In the genomic region with DNA sequence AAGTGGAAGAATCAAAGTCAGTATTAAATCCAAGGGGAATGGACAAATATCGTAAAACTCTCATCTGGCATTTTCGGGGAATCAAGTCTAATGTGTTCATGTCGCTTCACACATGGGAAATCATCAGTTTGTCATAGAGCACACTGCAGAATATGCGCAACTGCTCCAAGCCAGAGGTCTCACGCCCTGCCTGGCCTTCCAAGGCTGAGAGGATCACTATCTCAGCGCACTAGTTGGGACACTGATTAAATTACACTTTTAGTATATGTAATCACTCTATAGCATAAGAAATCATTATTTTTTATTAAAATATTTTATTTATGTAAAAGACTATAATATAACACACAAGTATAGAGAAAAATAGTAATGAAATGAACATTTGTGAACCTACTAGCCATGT, we compare ENCODE assay signal across 6 cellular contexts. TPM values are rescaled to one million over a fixed set of nuclear protein-coding genes. Genes with fewer than 3 reads are reported as not detected.
"Had no signal": no experiment of that assay in that cellular context is flagged by ENCODE, and none has a peak within 500 bp of the region (broad histone marks: within the 10 kb centered on the region; RNA-seq: fewer than 3 reads in every experiment).

No MANE protein-coding gene starts in this region.

RNA-seq across cellular contexts. Expression of gene TRIM64, which starts 5.0 kb away (rescaled TPM):
- total RNA-seq: M059J, PC-3, Peyer's patch, Right ventricle myocardium superior, SJSA1 had no signal
- polyA plus RNA-seq: SK-N-SH had no signal

RNA-seq across cellular contexts. Expression of gene TRIM49D2, which starts 37.0 kb away (rescaled TPM):
- total RNA-seq: M059J, PC-3, Peyer's patch, Right ventricle myocardium superior, SJSA1 had no signal
- polyA plus RNA-seq: SK-N-SH had no signal

RNA-seq across cellular contexts. Expression of gene TRIM49D1, which starts 38.8 kb away (rescaled TPM):
- total RNA-seq: M059J, PC-3, Peyer's patch, Right ventricle myocardium superior, SJSA1 had no signal
- polyA plus RNA-seq: SK-N-SH had no signal
